ENCODE assay signal across 17 cellular contexts in genomic region chr7:33444501-33444900, GRCh38.
A peak's percentile ranks its signal among the peaks of the same experiment; 100 is the strongest.
DNase-seq lines count a peak whose midpoint lies in the region; ATAC-seq, FAIRE-seq and TF ChIP-seq lines count a peak whose summit lies in the region.
"Had no signal": no experiment of that assay in that cellular context is flagged by ENCODE, and none has a peak within 500 bp of the region (broad histone marks: within the 10 kb centered on the region; RNA-seq: fewer than 3 reads in every experiment).

No MANE protein-coding gene starts in this region.

- H3K4me3 Mint-ChIP-seq in nephron (no peak overlapping the region), T-helper 17 cell (no peak overlapping the region)
- no peak overlapping the region for H3K4me3 Mint-ChIP-seq in activated T-helper 17 cell treated with anti-CD3 and anti-CD28 coated beads, Interleukin-2, amount 50 U/mL, for 72 hours
- H3K4me3 Mint-ChIP-seq: activated CD4-positive, alpha-beta memory T cell treated with anti-CD3 and anti-CD28 coated beads, Interleukin-2, amount 10 ng/mL, durations not matched to agents 7 days and 5 days; activated naive CD8-positive, alpha-beta T cell treated with anti-CD3 and anti-CD28 coated beads for 36 hours; central memory CD8-positive, alpha-beta T cell; memory B cell had no signal

- TF ChIP-seq CTCF in nephron (IDR thresholded peaks at IDR 0.05; ENCODE audit: unreplicated experiment in 3 of 3): no peak

- no peaks in the 10 kb centered on the region for H3K9me3 ChIP-seq in T-helper 17 cell (ENCODE audit: control insufficient read depth, low read length, poor library complexity, severe bottlenecking)
- H3K9me3 ChIP-seq: BE2C, transverse colon had no signal

- H3K36me3 Mint-ChIP-seq in nephron (ENCODE audit: low read depth) (no peaks in the 10 kb centered on the region), T-helper 17 cell (ENCODE audit: low read depth) (no peaks in the 10 kb centered on the region)
- no peaks in the 10 kb centered on the region for H3K36me3 Mint-ChIP-seq in activated T-helper 17 cell treated with anti-CD3 and anti-CD28 coated beads, Interleukin-2, amount 50 U/mL, for 72 hours (ENCODE audit: low read depth)
- H3K36me3 Mint-ChIP-seq: activated naive CD8-positive, alpha-beta T cell treated with anti-CD3 and anti-CD28 coated beads for 36 hours had no signal

- peaks cover 3% of the 10 kb centered on the region for H3K9me3 Mint-ChIP-seq in nephron
- H3K9me3 Mint-ChIP-seq in activated T-helper 17 cell treated with anti-CD3 and anti-CD28 coated beads, Interleukin-2, amount 50 U/mL, for 72 hours: no peaks in the 10 kb centered on the region
- H3K9me3 Mint-ChIP-seq: activated CD4-positive, alpha-beta memory T cell treated with anti-CD3 and anti-CD28 coated beads, Interleukin-2, amount 10 ng/mL, durations not matched to agents 7 days and 5 days; activated naive CD8-positive, alpha-beta T cell treated with anti-CD3 and anti-CD28 coated beads for 36 hours; central memory CD8-positive, alpha-beta T cell; memory B cell had no signal

- H3K4me1 Mint-ChIP-seq in nephron (peaks cover 17% of the 10 kb centered on the region), T-helper 17 cell (peaks cover 9% of the 10 kb centered on the region)
- H3K4me1 Mint-ChIP-seq in activated T-helper 17 cell treated with anti-CD3 and anti-CD28 coated beads, Interleukin-2, amount 50 U/mL, for 72 hours: peaks cover 5% of the 10 kb centered on the region
- H3K4me1 Mint-ChIP-seq: activated CD4-positive, alpha-beta memory T cell treated with anti-CD3 and anti-CD28 coated beads, Interleukin-2, amount 10 ng/mL, durations not matched to agents 7 days and 5 days had no signal

- H3K27me3 Mint-ChIP-seq in nephron (ENCODE audit: low read depth) (no peaks in the 10 kb centered on the region), T-helper 17 cell (no peaks in the 10 kb centered on the region)
- no peaks in the 10 kb centered on the region for H3K27me3 Mint-ChIP-seq in activated T-helper 17 cell treated with anti-CD3 and anti-CD28 coated beads, Interleukin-2, amount 50 U/mL, for 72 hours
- H3K27me3 Mint-ChIP-seq: activated CD4-positive, alpha-beta memory T cell treated with anti-CD3 and anti-CD28 coated beads, Interleukin-2, amount 10 ng/mL, durations not matched to agents 7 days and 5 days; activated naive CD8-positive, alpha-beta T cell treated with anti-CD3 and anti-CD28 coated beads for 36 hours; central memory CD8-positive, alpha-beta T cell; memory B cell had no signal

- H3K27ac Mint-ChIP-seq in nephron (peak overlapping the region; percentile 9 to 62 (median 39)), T-helper 17 cell (no peak overlapping the region)
- H3K27ac Mint-ChIP-seq in activated T-helper 17 cell treated with anti-CD3 and anti-CD28 coated beads, Interleukin-2, amount 50 U/mL, for 72 hours: no peak overlapping the region
- H3K27ac Mint-ChIP-seq: activated CD4-positive, alpha-beta memory T cell treated with anti-CD3 and anti-CD28 coated beads, Interleukin-2, amount 10 ng/mL, durations not matched to agents 7 days and 5 days; activated naive CD8-positive, alpha-beta T cell treated with anti-CD3 and anti-CD28 coated beads for 36 hours; memory B cell had no signal

- no peak for TF ChIP-seq POLR2A in GM12892 (IDR thresholded peaks at IDR 0.05; ENCODE audit: low read depth, low read length)

- no peak for FAIRE-seq in GM12892 (lab: Jason Lieb, UNC)

- DNase-seq in DMS 273 (lab: John Stamatoyannopoulos, UW; ENCODE audit: unreplicated experiment) (peak; percentile 72), NCI-H2171 (lab: John Stamatoyannopoulos, UW) (peak; percentile 5), fibroblast of gingiva (ENCODE audit: low read depth) (peak; percentile 85), GM12892 (ENCODE audit: insufficient read length) (no peak), T-helper 17 cell (no peak)
- DNase-seq: activated CD4-positive, alpha-beta memory T cell treated with anti-CD3 and anti-CD28 coated beads, Interleukin-2, amount 10 ng/mL, durations not matched to agents 7 days and 5 days; activated naive CD8-positive, alpha-beta T cell treated with anti-CD3 and anti-CD28 coated beads for 36 hours; activated T-cell treated with anti-CD3 and anti-CD28 coated beads, Interleukin-2, amount 50 U/mL, for 48 hours; BE2C; NCI-H2081 treated with DMSO at 0.1 percent for 48 hours; SW 1271; transverse colon had no signal

- ATAC-seq in activated T-helper 17 cell treated with anti-CD3 and anti-CD28 coated beads, Interleukin-2, amount 50 U/mL, for 72 hours (replicated peaks): no peak
- ATAC-seq in GM18861 (IDR thresholded peaks at IDR 0.05; ENCODE audit: unreplicated experiment) (no peak), T-helper 17 cell (no peak)

Comparison
In these comparisons a context has a peak if more than half of its experiments do, and no peak if none do; other contexts are left out.
1. DNase-seq: peak in DMS 273 (single experiment), NCI-H2171 (single experiment) and fibroblast of gingiva (single experiment); none in GM12892 (single experiment) and T-helper 17 cell (0 of 3).
2. H3K27ac Mint-ChIP-seq: peak in nephron (3 of 3); none in activated T-helper 17 cell treated with anti-CD3 and anti-CD28 coated beads, Interleukin-2, amount 50 U/mL, for 72 hours (single experiment) and T-helper 17 cell (single experiment).